14 cellular contexts compared by ENCODE assay signal in the genomic region with DNA sequence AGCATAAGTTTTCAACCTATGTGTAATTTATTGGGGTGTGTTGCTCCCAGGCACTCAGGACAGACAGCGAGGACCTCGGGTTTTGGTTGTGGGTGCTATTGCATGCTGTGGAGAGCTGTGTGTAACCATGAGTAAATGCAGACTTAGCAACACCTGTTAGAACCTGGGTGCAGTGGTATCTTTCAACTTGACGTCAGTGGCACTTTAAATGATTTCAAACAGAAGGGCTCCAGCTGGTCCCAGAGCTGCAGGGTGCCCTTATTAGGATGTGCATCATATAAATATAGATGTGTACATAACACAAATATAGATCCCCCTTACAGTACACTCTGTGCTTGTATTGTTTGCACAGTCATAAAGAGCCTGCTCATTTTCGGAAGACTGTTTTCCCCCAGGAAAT.
DNase-seq lines count a peak whose midpoint lies in the region; ATAC-seq and TF ChIP-seq lines count a peak whose summit lies in the region.
"Had no signal": no experiment of that assay in that cellular context is flagged by ENCODE, and none has a peak within 500 bp of the region (broad histone marks: within the 10 kb centered on the region; RNA-seq: fewer than 3 reads in every experiment).

No MANE protein-coding gene starts in this region.

- POLR2A ChIA-PET in naive thymus-derived CD4-positive, alpha-beta T cell (lab: Charles Lee), result no interaction called here

- H3K4me3 ChIP-seq in left ventricle myocardium inferior (no peak overlapping the region), mammary epithelial cell (replicated peaks in 1 of 3; ENCODE audit: insufficient read depth in 1 of 3, low read depth in 2 of 3, low read length in 3 of 3) (no peak overlapping the region)
- no peak overlapping the region for H3K4me3 ChIP-seq in naive thymus-derived CD4-positive, alpha-beta T cell (ENCODE audit: low read length)
- H3K4me3 ChIP-seq: upper lobe of left lung had no signal

- H3K9ac ChIP-seq in mammary epithelial cell (ENCODE audit: insufficient read depth, low read length), result no peak overlapping the region
- H3K9ac ChIP-seq: parathyroid adenoma had no signal

- no peak for TF ChIP-seq CTCF in left ventricle myocardium inferior (IDR thresholded peaks at IDR 0.05; ENCODE audit: borderline replicate concordance)
- TF ChIP-seq CTCF in mammary epithelial cell (conservative IDR thresholded peaks at IDR 0.05 in 1 of 2, IDR thresholded peaks at IDR 0.05 in 1 of 2; ENCODE audit: extremely low read depth in 1 of 2, insufficient read depth in 1 of 2, low read depth in 1 of 2, low read length in 2 of 2), result no peak

- no TSS peak for BruUV-seq in mammary epithelial cell (replicated peaks; lab: Mats Ljungman, UMichigan)

- peaks cover 0 to 10% (median 0%) of the 10 kb centered on the region in 5 donors for H3K27me3 Mint-ChIP-seq in naive thymus-derived CD4-positive, alpha-beta T cell
- H3K27me3 Mint-ChIP-seq: activated naive CD8-positive, alpha-beta T cell had no signal

- intact Hi-C loops in left ventricle myocardium superior (cut with micrococcal nuclease) (no loop called here), left ventricle myocardium inferior (cut with micrococcal nuclease) (no loop called here), mammary epithelial cell (cut with micrococcal nuclease) (no loop called here)
- intact Hi-C loops in naive thymus-derived CD4-positive, alpha-beta T cell (cut with micrococcal nuclease), result no loop called here

- no peak overlapping the region for H3K4me3 Mint-ChIP-seq in naive thymus-derived CD4-positive, alpha-beta T cell
- H3K4me3 Mint-ChIP-seq: activated naive CD8-positive, alpha-beta T cell had no signal

- DNase-seq in left ventricle myocardium superior (no peak), left ventricle myocardium inferior (no peak), NCI-H2196 (lab: John Stamatoyannopoulos, UW; ENCODE audit: unreplicated experiment) (peak; percentile 23), mammary epithelial cell (no peak), AG08396 (ENCODE audit: low spot score) (no peak), GM19238 (ENCODE audit: insufficient read length, low spot score) (no peak), MV-4-11 (lab: John Stamatoyannopoulos, UW) (no peak)
- DNase-seq in naive thymus-derived CD4-positive, alpha-beta T cell, result no peak
- DNase-seq: ACHN, mesendoderm, upper lobe of left lung had no signal

- H3K9me3 ChIP-seq in left ventricle myocardium inferior (replicated peaks), result no peaks in the 10 kb centered on the region
- H3K9me3 ChIP-seq in mammary epithelial cell (replicated peaks; ENCODE audit: insufficient read depth, low read length), result no peaks in the 10 kb centered on the region
- no peaks in the 10 kb centered on the region for H3K9me3 ChIP-seq in naive thymus-derived CD4-positive, alpha-beta T cell (ENCODE audit: control insufficient read depth in 2 of 3, low read length in 3 of 3)
- H3K9me3 ChIP-seq: upper lobe of left lung had no signal

- H3K9me3 Mint-ChIP-seq in naive thymus-derived CD4-positive, alpha-beta T cell, result no peaks in the 10 kb centered on the region

- CTCF ChIA-PET in mammary epithelial cell (lab: Charles Lee; ENCODE audit: low non-redundant PET), result no interaction called here
- CTCF ChIA-PET in naive thymus-derived CD4-positive, alpha-beta T cell (lab: Charles Lee), result no interaction called here

- peaks cover 3% of the 10 kb centered on the region for H3K27me3 ChIP-seq in left ventricle myocardium inferior (ENCODE audit: low read depth)
- H3K27me3 ChIP-seq in mammary epithelial cell (ENCODE audit: insufficient read depth, low read length), result no peaks in the 10 kb centered on the region
- no peaks in the 10 kb centered on the region for H3K27me3 ChIP-seq in naive thymus-derived CD4-positive, alpha-beta T cell (ENCODE audit: control insufficient read depth in 2 of 2, insufficient read depth in 2 of 2, low read length in 2 of 2)
- H3K27me3 ChIP-seq: upper lobe of left lung had no signal

- in situ Hi-C loops in mammary epithelial cell (cut with MboI; ENCODE audit: low sequenced_read_pairs in 2 of 2), result loop anchor here in 1 of 2 donors (5.0 to 10.0 kb wide), 2 partner anchors 53 to 230 kb away; a partner anchor contains a TSS

- ATAC-seq in left ventricle myocardium superior, result peak; percentile 60
- ATAC-seq in naive thymus-derived CD4-positive, alpha-beta T cell, result no peak
- ATAC-seq: esophagus mucosa had no signal

- dilution Hi-C loops in mammary epithelial cell (cut with HindIII; ENCODE audit: low sequenced_read_pairs), result no loop called here

- no peak overlapping the region for H2AFZ ChIP-seq in mammary epithelial cell (ENCODE audit: low read depth, low read length)
- H2AFZ ChIP-seq: parathyroid adenoma had no signal

- peaks cover 6% of the 10 kb centered on the region for H3K4me1 ChIP-seq in left ventricle myocardium inferior
- peaks cover 67% of the 10 kb centered on the region for H3K4me1 ChIP-seq in mammary epithelial cell (ENCODE audit: insufficient read depth, low read length)
- H3K4me1 ChIP-seq in naive thymus-derived CD4-positive, alpha-beta T cell (ENCODE audit: control insufficient read depth in 2 of 2, insufficient read depth in 2 of 2, low read length in 2 of 2), result no peaks in the 10 kb centered on the region
- H3K4me1 ChIP-seq: parathyroid adenoma, upper lobe of left lung had no signal

- no peaks in the 10 kb centered on the region for H3K36me3 ChIP-seq in left ventricle myocardium inferior
- no peaks in the 10 kb centered on the region for H3K36me3 ChIP-seq in mammary epithelial cell (ENCODE audit: insufficient read depth, low read length)
- H3K36me3 ChIP-seq in naive thymus-derived CD4-positive, alpha-beta T cell (ENCODE audit: control insufficient read depth in 2 of 3, insufficient read depth in 3 of 3, low read length in 3 of 3), result no peaks in the 10 kb centered on the region
- H3K36me3 ChIP-seq: upper lobe of left lung had no signal

- no peaks in the 10 kb centered on the region for H3K36me3 Mint-ChIP-seq in naive thymus-derived CD4-positive, alpha-beta T cell
- H3K36me3 Mint-ChIP-seq: activated naive CD8-positive, alpha-beta T cell had no signal

- H3K79me2 ChIP-seq in mammary epithelial cell (ENCODE audit: insufficient read depth, low read length), result no peaks in the 10 kb centered on the region
- H3K79me2 ChIP-seq: parathyroid adenoma had no signal

- no peak overlapping the region for H3K4me2 ChIP-seq in mammary epithelial cell (ENCODE audit: insufficient read depth, low read depth, low read length)

- H3K27ac Mint-ChIP-seq in naive thymus-derived CD4-positive, alpha-beta T cell, result no peak overlapping the region
- H3K27ac Mint-ChIP-seq: activated naive CD8-positive, alpha-beta T cell had no signal

- 93% methylated on average over 4 of the region's 4 CpGs for WGBS in mammary epithelial cell (ENCODE audit: low coverage, missing lambda C conversion rate)

- H3K27ac ChIP-seq in left ventricle myocardium inferior (replicated peaks), result no peak overlapping the region
- H3K27ac ChIP-seq in mammary epithelial cell (ENCODE audit: insufficient read depth, low read depth, low read length), result peak overlapping the region; percentile 95
- no peak overlapping the region for H3K27ac ChIP-seq in naive thymus-derived CD4-positive, alpha-beta T cell (ENCODE audit: low read depth, low read length)
- H3K27ac ChIP-seq: parathyroid adenoma, upper lobe of left lung had no signal

- no peaks in the 10 kb centered on the region for H4K20me1 ChIP-seq in mammary epithelial cell (ENCODE audit: insufficient read depth, low read length)

- no peaks in the 10 kb centered on the region for H3K4me1 Mint-ChIP-seq in naive thymus-derived CD4-positive, alpha-beta T cell
